ENCODE assay signal across 8 cellular contexts in the genomic region with DNA sequence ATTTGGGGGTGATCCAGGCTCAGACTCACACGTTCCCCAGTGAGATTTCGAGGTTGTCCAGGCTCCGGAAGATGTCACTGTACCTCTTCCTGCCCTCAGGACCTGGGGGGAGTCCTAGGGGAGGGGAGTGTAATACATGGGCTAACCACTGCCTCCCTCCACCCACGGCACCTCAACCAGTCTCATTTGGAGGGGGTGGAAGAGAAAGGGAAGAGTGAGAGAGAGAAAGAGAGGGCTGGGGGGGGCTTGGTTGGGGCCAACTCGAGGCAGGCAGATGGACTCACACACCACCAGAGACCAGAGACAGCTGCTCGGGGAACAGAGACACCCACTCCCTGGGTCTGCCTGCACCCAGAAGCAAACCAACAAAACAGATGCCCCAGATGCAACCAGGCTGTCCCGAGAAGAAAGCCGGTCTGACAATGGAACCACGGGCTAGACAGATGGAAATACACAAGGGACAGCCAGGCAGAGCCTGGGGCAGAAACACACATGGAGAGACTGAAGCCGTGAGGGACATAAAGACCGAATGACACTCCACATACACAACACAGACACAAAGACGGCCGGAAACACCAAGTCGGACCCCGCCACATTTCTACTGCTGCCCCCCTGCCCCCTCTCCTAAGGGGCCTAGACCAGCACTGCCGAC. TPM values are rescaled to one million over a fixed set of nuclear protein-coding genes. Genes with fewer than 3 reads are reported as not detected.
DNase-seq lines count a peak whose midpoint lies in the region; ATAC-seq and TF ChIP-seq lines count a peak whose summit lies in the region.

No MANE protein-coding gene starts in this region.

- H3K9ac ChIP-seq in OCI-LY1 (ENCODE audit: low read length) = peak overlapping the region; percentile 100

- peaks cover 22% of the 10 kb centered on the region for H3K4me1 ChIP-seq in CD4-positive, alpha-beta memory T cell (ENCODE audit: insufficient read depth, low read length)
- H3K4me1 ChIP-seq in OCI-LY1 (ENCODE audit: insufficient read depth, low read length, severe bottlenecking) = peaks cover 17% of the 10 kb centered on the region
- H3K4me1 ChIP-seq in ascending aorta = peaks cover 0 to 10% of the 10 kb centered on the region in 2 donors

- no peak overlapping the region for H2AFZ ChIP-seq in OCI-LY1 (ENCODE audit: low read length)

- peaks cover 34% of the 10 kb centered on the region for H3K36me3 ChIP-seq in CD4-positive, alpha-beta memory T cell (ENCODE audit: insufficient read depth, low read length)
- H3K36me3 ChIP-seq in OCI-LY1 (ENCODE audit: insufficient read depth, low read length) = peaks cover 79% of the 10 kb centered on the region
- H3K36me3 ChIP-seq in ascending aorta = peaks cover 28 to 35% of the 10 kb centered on the region in 2 donors

- H3K79me2 ChIP-seq in OCI-LY1 (ENCODE audit: insufficient read depth, low read length) = peaks cover 8% of the 10 kb centered on the region

- peak overlapping the region; percentile 96 to 97 for H3K4me3 ChIP-seq in CD4-positive, alpha-beta memory T cell (ENCODE audit: low read length in 2 of 2)
- peak overlapping the region; percentile 99 for H3K4me3 ChIP-seq in OCI-LY1 (ENCODE audit: low read depth, low read length, poor library complexity, severe bottlenecking)
- peak overlapping the region; percentile 90 to 98 for H3K4me3 ChIP-seq in ascending aorta

- peaks cover 9 to 25% (median 16%) of the 10 kb centered on the region in 4 donors for H3K4me1 Mint-ChIP-seq in CD4-positive, alpha-beta memory T cell

- H3K27ac ChIP-seq in CD4-positive, alpha-beta memory T cell (ENCODE audit: low read depth, low read length) = peak overlapping the region; percentile 92
- H3K27ac ChIP-seq in OCI-LY1 (ENCODE audit: low read depth, low read length, poor library complexity, severe bottlenecking) (peak overlapping the region; percentile 90), ascending aorta (peak overlapping the region; percentile 49 to 61)

- no peaks in the 10 kb centered on the region for H4K20me1 ChIP-seq in OCI-LY1 (ENCODE audit: insufficient read depth, low read length)

- no peaks in the 10 kb centered on the region for H3K27me3 ChIP-seq in CD4-positive, alpha-beta memory T cell (ENCODE audit: insufficient read depth, low read length)
- H3K27me3 ChIP-seq in OCI-LY1 (ENCODE audit: insufficient read depth, low read length) = no peaks in the 10 kb centered on the region
- H3K27me3 ChIP-seq in ascending aorta = no peaks in the 10 kb centered on the region

- no peaks in the 10 kb centered on the region for H3K9me2 ChIP-seq in OCI-LY1 (ENCODE audit: low read depth, low read length)

- H3K4me2 ChIP-seq in OCI-LY1 (ENCODE audit: low read length) = peak overlapping the region; percentile 98

- no peaks in the 10 kb centered on the region for H3K9me3 ChIP-seq in CD4-positive, alpha-beta memory T cell (ENCODE audit: control insufficient read depth in 1 of 2, low read length in 2 of 2)
- H3K9me3 ChIP-seq in OCI-LY1 (ENCODE audit: low read length) = no peaks in the 10 kb centered on the region
- no peaks in the 10 kb centered on the region for H3K9me3 ChIP-seq in ascending aorta

- H3K27ac Mint-ChIP-seq in CD4-positive, alpha-beta memory T cell = peak overlapping the region; percentile 96 to 99 (median 97)

- no peaks in the 10 kb centered on the region for H3K9me3 Mint-ChIP-seq in CD4-positive, alpha-beta memory T cell

- CTCF ChIA-PET in CD4-positive, alpha-beta memory T cell (lab: Charles Lee; ENCODE audit: partially characterized antibody) = no interaction called here

- intact Hi-C loops in CD4-positive, alpha-beta memory T cell (cut with micrococcal nuclease) = loop anchor here (1.0 to 2.0 kb wide), 6 partner anchors 14 to 110 kb away; a partner anchor contains a TSS
- intact Hi-C loops in ascending aorta (cut with DNase I) = loop anchor here (1.0 kb wide), 2 partner anchors 26 to 110 kb away; a partner anchor contains a TSS

- POLR2A ChIA-PET in CD4-positive, alpha-beta memory T cell (lab: Charles Lee; ENCODE audit: partially characterized antibody) = interaction anchor here (4.0 kb wide), 1 partner anchor 25 kb away, joined by 46 read pairs; a partner anchor contains a TSS

- TF ChIP-seq CTCF in OCI-LY1 (IDR thresholded peaks at IDR 0.05; ENCODE audit: low read length) = no peak
- TF ChIP-seq CTCF in ascending aorta (IDR thresholded peaks at IDR 0.05) = no peak

- ATAC-seq in GM21529 (IDR thresholded peaks at IDR 0.05; ENCODE audit: unreplicated experiment) (peak; percentile 17), left lobe of liver (peak; percentile 20), HG02571 (IDR thresholded peaks at IDR 0.05; ENCODE audit: unreplicated experiment) (no peak)

- peaks cover 11 to 58% of the 10 kb centered on the region in 2 donors for H3K36me3 Mint-ChIP-seq in CD4-positive, alpha-beta memory T cell

- peak in 4 of 5 donors; percentile 25 to 65 (median 37) for DNase-seq in CD4-positive, alpha-beta memory T cell
- DNase-seq in ascending aorta (ENCODE audit: low spot score in 2 of 2) (no peak), left lobe of liver (ENCODE audit: low spot score) (no peak), NCI-H187 treated with DMSO at 0.1 percent for 48 hours (lab: John Stamatoyannopoulos, UW) (no peak)
- DNase-seq in stimulated activated CD8-positive, alpha-beta memory T cell treated with anti-CD3 and anti-CD28 coated beads, Interleukin-2, amount 100 ng/mL, for 48 hours (ENCODE audit: low read depth in 2 of 2) = peak; percentile 43 to 45

- H3F3A ChIP-seq in OCI-LY1 (ENCODE audit: insufficient read depth, low read length) = no peaks in the 10 kb centered on the region

- H3K27me3 Mint-ChIP-seq in CD4-positive, alpha-beta memory T cell = no peaks in the 10 kb centered on the region

- peak overlapping the region; percentile 90 to 99 (median 99) for H3K4me3 Mint-ChIP-seq in CD4-positive, alpha-beta memory T cell

RNA-seq across cellular contexts. Expression of a gene that starts 0.8 kb away (rescaled TPM):
- 100 to 1,000 TPM; 101 to 105 TPM for total RNA-seq in CD4-positive, alpha-beta memory T cell
- polyA plus RNA-seq in CD4-positive, alpha-beta memory T cell = 10 to 100 TPM; 28.4 to 49.7 TPM
- total RNA-seq in ascending aorta (3.9 TPM), left lobe of liver (3.7 TPM)

RNA-seq across cellular contexts. Expression of a gene that starts 14.6 kb away (rescaled TPM):
- 10 to 100 TPM; 70.7 to 72.4 TPM for total RNA-seq in CD4-positive, alpha-beta memory T cell
- 10 to 100 TPM; 27.2 to 37.7 TPM for polyA plus RNA-seq in CD4-positive, alpha-beta memory T cell
- total RNA-seq in ascending aorta = 0.75 TPM
- 1.3 TPM for total RNA-seq in left lobe of liver

RNA-seq across cellular contexts. Expression of a gene that starts 20.8 kb away (rescaled TPM):
- total RNA-seq in CD4-positive, alpha-beta memory T cell = 100 to 1,000 TPM; 137 to 139 TPM
- 10 to 100 TPM; 21.3 to 54.7 TPM for polyA plus RNA-seq in CD4-positive, alpha-beta memory T cell
- total RNA-seq in ascending aorta (161 TPM), left lobe of liver (34.2 TPM)

RNA-seq across cellular contexts. Expression of a gene that starts 24.1 kb away (rescaled TPM):
- total RNA-seq in CD4-positive, alpha-beta memory T cell = 10 to 100 TPM; 46.5 to 56.3 TPM
- 10 to 100 TPM in 1 of 2 donors, 1 to 10 TPM in 1; 3.9 to 11.8 TPM for polyA plus RNA-seq in CD4-positive, alpha-beta memory T cell
- total RNA-seq in ascending aorta = not detected
- 0.18 TPM for total RNA-seq in left lobe of liver

RNA-seq across cellular contexts. Expression of a gene that starts 26.0 kb away (rescaled TPM):
- 100 to 1,000 TPM; 152 to 156 TPM for total RNA-seq in CD4-positive, alpha-beta memory T cell
- polyA plus RNA-seq in CD4-positive, alpha-beta memory T cell = 100 to 1,000 TPM in 1 of 2 donors, 10 to 100 TPM in 1; 97.3 to 113 TPM
- total RNA-seq in ascending aorta = 1.3 TPM
- total RNA-seq in left lobe of liver = 3.4 TPM

Comparison
In these comparisons a context has a peak if more than half of its experiments do, and no peak if none do; other contexts are left out.
1. DNase-seq: peak in CD4-positive, alpha-beta memory T cell (4 of 5) and stimulated activated CD8-positive, alpha-beta memory T cell treated with anti-CD3 and anti-CD28 coated beads, Interleukin-2, amount 100 ng/mL, for 48 hours (2 of 2); none in ascending aorta (0 of 2), left lobe of liver (single experiment) and NCI-H187 treated with DMSO at 0.1 percent for 48 hours (single experiment).
2. RNA of a gene that starts 0.8 kb away (total RNA-seq): 101 to 105 TPM in CD4-positive, alpha-beta memory T cell; 3.9 TPM in ascending aorta (single experiment) and 3.7 TPM in left lobe of liver (single experiment); every median in the first group is over 10 times any median in the second.
3. RNA of a gene that starts 14.6 kb away (total RNA-seq): 70.7 to 72.4 TPM in CD4-positive, alpha-beta memory T cell; 1.3 TPM in left lobe of liver (single experiment) and 0.75 TPM in ascending aorta (single experiment); every median in the first group is over 10 times any median in the second.
4. Peak in every context shown above with its lines, with median percentiles within 50 percentile points of each other: H3K27ac ChIP-seq and H3K4me3 ChIP-seq.